15 cellular contexts compared by ENCODE assay signal in the genomic region with DNA sequence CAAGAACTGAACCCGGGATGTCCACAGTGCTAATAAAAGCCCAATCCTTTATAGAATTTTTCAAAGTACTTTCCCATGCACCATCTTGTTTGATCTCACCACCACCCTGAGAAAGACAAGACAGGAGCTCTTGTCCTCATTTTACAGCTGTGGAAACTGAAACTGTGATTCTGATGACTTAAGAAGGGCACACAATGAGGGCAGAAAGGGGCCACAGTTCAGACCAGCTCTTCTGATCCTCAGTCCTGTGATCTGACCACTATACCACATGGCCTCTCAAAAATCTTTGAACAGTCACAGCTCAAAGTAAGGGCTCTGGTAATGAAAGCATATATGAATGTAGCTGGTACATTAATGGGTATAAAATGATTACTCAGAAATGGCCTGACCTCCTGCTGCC.
DNase-seq lines count a peak whose midpoint lies in the region; ATAC-seq, FAIRE-seq and TF ChIP-seq lines count a peak whose summit lies in the region.
"Had no signal": no experiment of that assay in that cellular context is flagged by ENCODE, and none has a peak within 500 bp of the region (broad histone marks: within the 10 kb centered on the region; RNA-seq: fewer than 3 reads in every experiment).

No MANE protein-coding gene starts in this region.

- H3K79me2 ChIP-seq in MM.1S (ENCODE audit: low read length): no peaks in the 10 kb centered on the region
- H3K79me2 ChIP-seq in smooth muscle cell (ENCODE audit: low read depth): no peaks in the 10 kb centered on the region

- H3K4me1 ChIP-seq in MM.1S (ENCODE audit: low read length) (peaks cover 17% of the 10 kb centered on the region), smooth muscle cell (ENCODE audit: low read depth) (no peaks in the 10 kb centered on the region), right lobe of liver (peaks cover 0 to 19% (median 0%) of the 10 kb centered on the region in 4 donors)

- peak; percentile 87 for FAIRE-seq in GM18507 (lab: Jason Lieb, UNC)

- H3K27me3 ChIP-seq in MM.1S (replicated peaks; ENCODE audit: insufficient read depth, low read length) (no peaks in the 10 kb centered on the region), smooth muscle cell (ENCODE audit: low read depth) (no peaks in the 10 kb centered on the region), right lobe of liver (no peaks in the 10 kb centered on the region)
- H3K27me3 ChIP-seq: gastroesophageal sphincter had no signal

- TF ChIP-seq CTCF in MM.1S (IDR thresholded peaks at IDR 0.05; ENCODE audit: low read length): no peak
- no peak for TF ChIP-seq CTCF in smooth muscle cell (IDR thresholded peaks at IDR 0.05; ENCODE audit: borderline replicate concordance, insufficient read depth, poor library complexity, severe bottlenecking)
- no peak for TF ChIP-seq CTCF in right lobe of liver (IDR thresholded peaks at IDR 0.05)

- no peaks in the 10 kb centered on the region for H4K20me1 ChIP-seq in MM.1S (ENCODE audit: insufficient read depth, low read length)
- no peaks in the 10 kb centered on the region for H4K20me1 ChIP-seq in smooth muscle cell (ENCODE audit: low read depth)

- H3F3A ChIP-seq in MM.1S (ENCODE audit: insufficient read depth, low read length) (no peaks in the 10 kb centered on the region), smooth muscle cell (ENCODE audit: low read depth) (no peaks in the 10 kb centered on the region)

- H3K4me2 ChIP-seq in MM.1S (ENCODE audit: low read depth, low read length) (peak overlapping the region; percentile 2; the same call in 1 of the 2 replicates), smooth muscle cell (no peak overlapping the region)

- H3K4me3 ChIP-seq in MM.1S (ENCODE audit: low read length) (no peak overlapping the region), smooth muscle cell (no peak overlapping the region), right lobe of liver (no peak overlapping the region)
- H3K4me3 ChIP-seq: gastroesophageal sphincter, left ventricle myocardium inferior had no signal

- no peak overlapping the region for H2AFZ ChIP-seq in MM.1S (ENCODE audit: low read length)
- no peak overlapping the region for H2AFZ ChIP-seq in smooth muscle cell (ENCODE audit: low read depth)

- H3K9me3 ChIP-seq in MM.1S (replicated peaks; ENCODE audit: insufficient read depth, low read length): no peaks in the 10 kb centered on the region
- H3K9me3 ChIP-seq in smooth muscle cell (replicated peaks; ENCODE audit: low read depth): no peaks in the 10 kb centered on the region
- no peaks in the 10 kb centered on the region for H3K9me3 ChIP-seq in right lobe of liver
- H3K9me3 ChIP-seq: gastroesophageal sphincter, left ventricle myocardium inferior had no signal

- DNase-seq in GM18507 (ENCODE audit: extremely low spot score, insufficient read length, low read depth): no peak
- DNase-seq in MM.1S: peak; percentile 82
- no peak for DNase-seq in NCI-H510A (lab: John Stamatoyannopoulos, UW)
- no peak for DNase-seq in NCI-H345 (lab: John Stamatoyannopoulos, UW)
- no peak for DNase-seq in smooth muscle cell (lab: John Stamatoyannopoulos, UW; ENCODE audit: unreplicated experiment)
- no peak for DNase-seq in right lobe of liver
- DNase-seq: activated CD4-positive, alpha-beta T cell treated with anti-CD3 and anti-CD28 coated beads for 1 hour; activated gamma-delta T cell; left ventricle myocardium inferior; NCI-H446; occipital lobe; Right ventricle myocardium superior had no signal

- H3K36me3 ChIP-seq in MM.1S (replicated peaks; ENCODE audit: insufficient read depth, low read length) (no peaks in the 10 kb centered on the region), smooth muscle cell (ENCODE audit: low read depth) (no peaks in the 10 kb centered on the region), right lobe of liver (no peaks in the 10 kb centered on the region)
- H3K36me3 ChIP-seq: gastroesophageal sphincter, left ventricle myocardium inferior had no signal

- H3K9ac ChIP-seq in MM.1S (ENCODE audit: low read length) (no peak overlapping the region), smooth muscle cell (ENCODE audit: low read depth) (no peak overlapping the region)

- intact Hi-C loops in right lobe of liver (cut with DNase I): no loop called here

- H3K27ac ChIP-seq in MM.1S (ENCODE audit: low read length) (peak overlapping the region; percentile 8; the same call in 1 of the 2 replicates), smooth muscle cell (ENCODE audit: low read depth) (no peak overlapping the region), right lobe of liver (no peak overlapping the region)
- H3K27ac ChIP-seq: gastroesophageal sphincter, left ventricle myocardium inferior had no signal

- no peak for TF ChIP-seq POLR2A in right lobe of liver (IDR thresholded peaks at IDR 0.05)

- WGBS in smooth muscle cell (ENCODE audit: low lambda C conversion rate): 82% methylated on average over 1 of the region's 1 CpG
- WGBS in right lobe of liver (ENCODE audit: insufficient coverage, low coverage, low lambda C conversion rate, missing lambda C conversion rate): 92% methylated on average over 1 of the region's 1 CpG

- ATAC-seq in GM19463 (IDR thresholded peaks at IDR 0.05; ENCODE audit: unreplicated experiment) (peak; percentile 81), HG02943 (IDR thresholded peaks at IDR 0.05; ENCODE audit: low read depth, unreplicated experiment) (peak; percentile 77), right lobe of liver (no peak)
- ATAC-seq: gastroesophageal sphincter had no signal

- no peaks in the 10 kb centered on the region for H3K9me2 ChIP-seq in MM.1S (replicated peaks; ENCODE audit: insufficient read depth, low read length)

Comparison
In these comparisons a context has a peak if more than half of its experiments do, and no peak if none do; other contexts are left out.
1. ATAC-seq: peak in GM19463 (single experiment) and HG02943 (single experiment); none in right lobe of liver (0 of 4).